Comparison of ENCODE assay signal across 8 cellular contexts in genomic region chr10:104121485-104122272, GRCh38. TPM values are rescaled to one million over a fixed set of nuclear protein-coding genes. Genes with fewer than 3 reads are reported as not detected.
A peak's percentile ranks its signal among the peaks of the same experiment; 100 is the strongest.
DNase-seq lines count a peak whose midpoint lies in the region; ATAC-seq and TF ChIP-seq lines count a peak whose summit lies in the region.

Gene SFR1 (plus strand): TSS chr10:104122171. CDS start chr10:104122184, 13 bp downstream.

- H3K4me2 ChIP-seq in MM.1S (ENCODE audit: low read depth, low read length), result peak within 1 kb of the TSS; percentile 94

- peak; percentile 54 for TF ChIP-seq CTCF in MM.1S (IDR thresholded peaks at IDR 0.05; ENCODE audit: low read length)
- TF ChIP-seq CTCF in fibroblast of the aortic adventitia (IDR thresholded peaks at IDR 0.05; ENCODE audit: insufficient read depth, low read length), result peak; percentile 51
- peak; percentile 36 for TF ChIP-seq CTCF in nephron progenitor cell (IDR thresholded peaks at IDR 0.05)

- peaks cover 20% of the 10 kb centered on the region for H3K36me3 Mint-ChIP-seq in nephron progenitor cell (ENCODE audit: low read depth)

- peak within 1 kb of the TSS; percentile 85 for H3K4me3 ChIP-seq in MM.1S (ENCODE audit: low read length)
- H3K4me3 ChIP-seq in fibroblast of the aortic adventitia (ENCODE audit: low read depth, low read length), result peak within 1 kb of the TSS; percentile 90

- peaks cover 55% of the 10 kb centered on the region for H3K4me1 Mint-ChIP-seq in nephron progenitor cell
- peaks cover 39% of the 10 kb centered on the region for H3K4me1 Mint-ChIP-seq in stimulated activated naive CD8-positive, alpha-beta T cell treated with anti-CD3 and anti-CD28 coated beads, Interleukin-15, amount 100 ng/mL, for 72 hours

- peak; percentile 96 for DNase-seq in GF-D8 (lab: John Stamatoyannopoulos, UW)
- DNase-seq in HCEC 1CT, result peak; percentile 99
- peak; percentile 99 for DNase-seq in MM.1S
- DNase-seq in SIG-M5 (lab: John Stamatoyannopoulos, UW), result peak; percentile 83
- DNase-seq in activated gamma-delta T cell (lab: John Stamatoyannopoulos, UW), result peak; percentile 100
- peak; percentile 97 for DNase-seq in fibroblast of the aortic adventitia (ENCODE audit: low read depth)
- DNase-seq in nephron progenitor cell, result peak; percentile 99
- peak; percentile 99 to 100 for DNase-seq in stimulated activated naive CD8-positive, alpha-beta T cell treated with anti-CD3 and anti-CD28 coated beads, Interleukin-15, amount 100 ng/mL, for 72 hours

- peak within 1 kb of the TSS; percentile 99 for H3K27ac ChIP-seq in MM.1S (ENCODE audit: low read length)

- peaks cover 16% of the 10 kb centered on the region for H3K4me1 ChIP-seq in MM.1S (ENCODE audit: low read length)

- peak within 1 kb of the TSS; percentile 64 for H2AFZ ChIP-seq in MM.1S (ENCODE audit: low read length)

- H3K27me3 Mint-ChIP-seq in nephron progenitor cell (ENCODE audit: low read depth, poor library complexity), result peaks cover 4% of the 10 kb centered on the region
- H3K27me3 Mint-ChIP-seq in stimulated activated naive CD8-positive, alpha-beta T cell treated with anti-CD3 and anti-CD28 coated beads, Interleukin-15, amount 100 ng/mL, for 72 hours, result peaks cover 7% of the 10 kb centered on the region

- no peaks in the 10 kb centered on the region for H3K9me3 Mint-ChIP-seq in nephron progenitor cell
- H3K9me3 Mint-ChIP-seq in stimulated activated naive CD8-positive, alpha-beta T cell treated with anti-CD3 and anti-CD28 coated beads, Interleukin-15, amount 100 ng/mL, for 72 hours, result no peaks in the 10 kb centered on the region

- no peaks in the 10 kb centered on the region for H3K27me3 ChIP-seq in MM.1S (replicated peaks; ENCODE audit: insufficient read depth, low read length)

- peak within 1 kb of the TSS; percentile 86 for H3K4me3 Mint-ChIP-seq in nephron progenitor cell
- peak within 1 kb of the TSS; percentile 89 to 92 for H3K4me3 Mint-ChIP-seq in stimulated activated naive CD8-positive, alpha-beta T cell treated with anti-CD3 and anti-CD28 coated beads, Interleukin-15, amount 100 ng/mL, for 72 hours

- H3K9me2 ChIP-seq in MM.1S (replicated peaks; ENCODE audit: insufficient read depth, low read length), result no peaks in the 10 kb centered on the region

- H3K79me2 ChIP-seq in MM.1S (ENCODE audit: low read length), result no peaks in the 10 kb centered on the region

- H3K27ac Mint-ChIP-seq in nephron progenitor cell, result peak within 1 kb of the TSS; percentile 100
- peak within 1 kb of the TSS; percentile 99 for H3K27ac Mint-ChIP-seq in stimulated activated naive CD8-positive, alpha-beta T cell treated with anti-CD3 and anti-CD28 coated beads, Interleukin-15, amount 100 ng/mL, for 72 hours

- H3K9ac ChIP-seq in MM.1S (ENCODE audit: low read length), result peak within 1 kb of the TSS; percentile 99

- H3K9me3 ChIP-seq in MM.1S (replicated peaks; ENCODE audit: insufficient read depth, low read length), result no peaks in the 10 kb centered on the region

- no peaks in the 10 kb centered on the region for H4K20me1 ChIP-seq in MM.1S (ENCODE audit: insufficient read depth, low read length)

- no peaks in the 10 kb centered on the region for H3K36me3 ChIP-seq in MM.1S (replicated peaks; ENCODE audit: insufficient read depth, low read length)

- peak; percentile 93 for ATAC-seq in stimulated activated naive CD8-positive, alpha-beta T cell treated with anti-CD3 and anti-CD28 coated beads, Interleukin-15, amount 100 ng/mL, for 72 hours

- peaks cover 24% of the 10 kb centered on the region for H3F3A ChIP-seq in MM.1S (ENCODE audit: insufficient read depth, low read length)

RNA-seq across cellular contexts. Expression of gene SFR1, which starts in this region (rescaled TPM):
- total RNA-seq in fibroblast of the aortic adventitia (ENCODE audit: low replicate concordance), result 11.0 and 39.9 TPM in 2 replicates

Comparison
In these comparisons a context has a peak if more than half of its experiments do, and no peak if none do; other contexts are left out.
1. Peak in every context shown above with its lines: DNase-seq, ATAC-seq, H3K4me3 ChIP-seq and H3K27ac ChIP-seq.